Comparison of ENCODE assay signal across 1 cellular context in the genomic region with DNA sequence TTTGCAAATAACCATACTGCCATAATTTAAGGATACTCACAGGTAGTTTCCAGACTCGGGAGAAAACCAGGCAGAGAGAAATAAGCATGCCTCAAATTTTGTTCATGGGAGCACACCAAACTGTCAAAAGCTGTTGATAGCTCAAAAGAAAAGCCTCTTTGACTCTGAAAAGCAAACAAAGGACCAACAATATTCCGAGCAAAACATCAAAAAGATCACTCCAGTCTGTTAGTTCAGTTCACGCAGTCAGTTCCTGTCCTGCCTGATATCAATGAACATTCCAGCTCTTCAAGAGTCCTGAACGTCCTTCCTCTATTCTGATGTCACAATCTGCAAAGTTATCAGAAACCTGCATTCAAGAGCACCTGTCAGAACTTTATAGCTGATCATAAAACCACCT.
TF ChIP-seq lines count a peak whose summit lies in the region.

No MANE protein-coding gene starts in this region.

TF ChIP-seq in HepG2, 621 proteins besides CTCF, POLR2A, EP300 and RAD21 (continued from another document and continues in another):
- TF ChIP-seq, protein P1, sequence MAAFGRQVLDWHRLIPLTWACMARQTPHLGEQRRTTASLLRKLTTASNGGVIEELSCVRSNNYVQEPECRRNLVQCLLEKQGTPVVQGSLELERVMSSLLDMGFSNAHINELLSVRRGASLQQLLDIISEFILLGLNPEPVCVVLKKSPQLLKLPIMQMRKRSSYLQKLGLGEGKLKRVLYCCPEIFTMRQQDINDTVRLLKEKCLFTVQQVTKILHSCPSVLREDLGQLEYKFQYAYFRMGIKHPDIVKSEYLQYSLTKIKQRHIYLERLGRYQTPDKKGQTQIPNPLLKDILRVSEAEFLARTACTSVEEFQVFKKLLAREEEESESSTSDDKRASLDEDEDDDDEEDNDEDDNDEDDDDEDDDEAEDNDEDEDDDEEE (CRISPR knock-in tag; IDR thresholded peaks at IDR 0.05), result no peak
- peak; percentile 41; the same call in 1 of the 2 replicates for TF ChIP-seq ZGPAT (CRISPR knock-in tag; IDR thresholded peaks at IDR 0.05)
- TF ChIP-seq ZNF747 (CRISPR knock-in tag; IDR thresholded peaks at IDR 0.05; ENCODE audit: borderline replicate concordance), result no peak
- TF ChIP-seq ZNF710 (CRISPR knock-in tag; IDR thresholded peaks at IDR 0.05; ENCODE audit: borderline replicate concordance), result no peak
- TF ChIP-seq PBX2 (CRISPR knock-in tag; IDR thresholded peaks at IDR 0.05), result no peak
- no peak for TF ChIP-seq ZNF547 (CRISPR knock-in tag; IDR thresholded peaks at IDR 0.05)
- no peak for TF ChIP-seq SYNCRIP (IDR thresholded peaks at IDR 0.05; ENCODE audit: insufficient read depth, low read depth, low read length)
- no peak for TF ChIP-seq ZNF383 (CRISPR knock-in tag; IDR thresholded peaks at IDR 0.05; ENCODE audit: borderline replicate concordance)
- TF ChIP-seq ZNF430 (CRISPR knock-in tag; IDR thresholded peaks at IDR 0.05), result no peak
- no peak for TF ChIP-seq ZBTB20 (CRISPR knock-in tag; IDR thresholded peaks at IDR 0.05; ENCODE audit: borderline replicate concordance, low read depth)
- no peak for TF ChIP-seq ZNF264 (CRISPR knock-in tag; IDR thresholded peaks at IDR 0.05)
- TF ChIP-seq GATA4 (IDR thresholded peaks at IDR 0.05; ENCODE audit: borderline replicate concordance, low read depth), result peak; percentile 40; the same call in 1 of the 2 replicates
- TF ChIP-seq RBFOX2 (IDR thresholded peaks at IDR 0.05; ENCODE audit: low read depth, low read length), result no peak
- TF ChIP-seq SIN3A (IDR thresholded peaks at IDR 0.05; ENCODE audit: borderline replicate concordance, low read depth, low read length), result no peak
- no peak for TF ChIP-seq RBM22 (optimal IDR thresholded peaks at IDR 0.05; ENCODE audit: low read length)
- TF ChIP-seq, protein P2, sequence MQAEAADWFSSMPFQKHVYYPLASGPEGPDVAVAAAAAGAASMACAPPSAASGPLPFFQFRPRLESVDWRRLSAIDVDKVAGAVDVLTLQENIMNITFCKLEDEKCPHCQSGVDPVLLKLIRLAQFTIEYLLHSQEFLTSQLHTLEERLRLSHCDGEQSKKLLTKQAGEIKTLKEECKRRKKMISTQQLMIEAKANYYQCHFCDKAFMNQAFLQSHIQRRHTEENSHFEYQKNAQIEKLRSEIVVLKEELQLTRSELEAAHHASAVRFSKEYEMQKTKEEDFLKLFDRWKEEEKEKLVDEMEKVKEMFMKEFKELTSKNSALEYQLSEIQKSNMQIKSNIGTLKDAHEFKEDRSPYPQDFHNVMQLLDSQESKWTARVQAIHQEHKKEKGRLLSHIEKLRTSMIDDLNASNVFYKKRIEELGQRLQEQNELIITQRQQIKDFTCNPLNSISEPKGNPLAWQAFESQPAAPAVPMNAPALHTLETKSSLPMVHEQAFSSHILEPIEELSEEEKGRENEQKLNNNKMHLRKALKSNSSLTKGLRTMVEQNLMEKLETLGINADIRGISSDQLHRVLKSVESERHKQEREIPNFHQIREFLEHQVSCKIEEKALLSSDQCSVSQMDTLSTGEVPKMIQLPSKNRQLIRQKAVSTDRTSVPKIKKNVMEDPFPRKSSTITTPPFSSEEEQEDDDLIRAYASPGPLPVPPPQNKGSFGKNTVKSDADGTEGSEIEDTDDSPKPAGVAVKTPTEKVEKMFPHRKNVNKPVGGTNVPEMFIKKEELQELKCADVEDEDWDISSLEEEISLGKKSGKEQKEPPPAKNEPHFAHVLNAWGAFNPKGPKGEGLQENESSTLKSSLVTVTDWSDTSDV (CRISPR knock-in tag; IDR thresholded peaks at IDR 0.05), result no peak
- TF ChIP-seq IRF1 (CRISPR knock-in tag; IDR thresholded peaks at IDR 0.05; ENCODE audit: low read depth), result no peak
- no peak for TF ChIP-seq ZNF556 (CRISPR knock-in tag; IDR thresholded peaks at IDR 0.05; ENCODE audit: borderline replicate concordance)
- no peak for TF ChIP-seq ZFAT (CRISPR knock-in tag; conservative IDR thresholded peaks at IDR 0.05)
- no peak for TF ChIP-seq MAZ (IDR thresholded peaks at IDR 0.05; ENCODE audit: borderline replicate concordance, low read depth, low read length)
- TF ChIP-seq MAZ (CRISPR knock-in tag; IDR thresholded peaks at IDR 0.05; ENCODE audit: low read depth), result no peak
- TF ChIP-seq NCOA2 (CRISPR knock-in tag; IDR thresholded peaks at IDR 0.05), result peak; percentile 51; the same call in 1 of the 2 replicates
- no peak for TF ChIP-seq ZNF460 (CRISPR knock-in tag; IDR thresholded peaks at IDR 0.05; ENCODE audit: borderline replicate concordance)
- TF ChIP-seq U2AF1 (optimal IDR thresholded peaks at IDR 0.05; ENCODE audit: low read depth, low read length), result no peak
- no peak for TF ChIP-seq ZNF160 (CRISPR knock-in tag; IDR thresholded peaks at IDR 0.05)
- TF ChIP-seq GFI1 (CRISPR knock-in tag; IDR thresholded peaks at IDR 0.05; ENCODE audit: borderline replicate concordance), result no peak
- TF ChIP-seq RFXANK (CRISPR knock-in tag; IDR thresholded peaks at IDR 0.05), result no peak
- no peak for TF ChIP-seq TAF1 (CRISPR knock-in tag; IDR thresholded peaks at IDR 0.05)
- TF ChIP-seq NFKBIZ (CRISPR knock-in tag; IDR thresholded peaks at IDR 0.05), result no peak
- TF ChIP-seq BORCS8-MEF2B (CRISPR knock-in tag; IDR thresholded peaks at IDR 0.05), result no peak
- no peak for TF ChIP-seq ZNF576 (CRISPR knock-in tag; IDR thresholded peaks at IDR 0.05)
- TF ChIP-seq ZNF687 (CRISPR knock-in tag; IDR thresholded peaks at IDR 0.05), result no peak
- TF ChIP-seq, protein P3, sequence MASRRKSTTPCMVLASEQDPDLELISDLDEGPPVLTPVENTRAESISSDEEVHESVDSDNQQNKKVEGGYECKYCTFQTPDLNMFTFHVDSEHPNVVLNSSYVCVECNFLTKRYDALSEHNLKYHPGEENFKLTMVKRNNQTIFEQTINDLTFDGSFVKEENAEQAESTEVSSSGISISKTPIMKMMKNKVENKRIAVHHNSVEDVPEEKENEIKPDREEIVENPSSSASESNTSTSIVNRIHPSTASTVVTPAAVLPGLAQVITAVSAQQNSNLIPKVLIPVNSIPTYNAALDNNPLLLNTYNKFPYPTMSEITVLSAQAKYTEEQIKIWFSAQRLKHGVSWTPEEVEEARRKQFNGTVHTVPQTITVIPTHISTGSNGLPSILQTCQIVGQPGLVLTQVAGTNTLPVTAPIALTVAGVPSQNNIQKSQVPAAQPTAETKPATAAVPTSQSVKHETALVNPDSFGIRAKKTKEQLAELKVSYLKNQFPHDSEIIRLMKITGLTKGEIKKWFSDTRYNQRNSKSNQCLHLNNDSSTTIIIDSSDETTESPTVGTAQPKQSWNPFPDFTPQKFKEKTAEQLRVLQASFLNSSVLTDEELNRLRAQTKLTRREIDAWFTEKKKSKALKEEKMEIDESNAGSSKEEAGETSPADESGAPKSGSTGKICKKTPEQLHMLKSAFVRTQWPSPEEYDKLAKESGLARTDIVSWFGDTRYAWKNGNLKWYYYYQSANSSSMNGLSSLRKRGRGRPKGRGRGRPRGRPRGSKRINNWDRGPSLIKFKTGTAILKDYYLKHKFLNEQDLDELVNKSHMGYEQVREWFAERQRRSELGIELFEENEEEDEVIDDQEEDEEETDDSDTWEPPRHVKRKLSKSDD (CRISPR knock-in tag; IDR thresholded peaks at IDR 0.05; ENCODE audit: low read depth), result no peak
- TF ChIP-seq SOX13 (IDR thresholded peaks at IDR 0.05), result no peak
- peak in 1 of 2 experiments; percentile 72; a peak in 2 of 4 replicates for TF ChIP-seq SOX13 (CRISPR knock-in tag; conservative IDR thresholded peaks at IDR 0.05 in 1 of 2, IDR thresholded peaks at IDR 0.05 in 1 of 2)
- TF ChIP-seq, protein P4, sequence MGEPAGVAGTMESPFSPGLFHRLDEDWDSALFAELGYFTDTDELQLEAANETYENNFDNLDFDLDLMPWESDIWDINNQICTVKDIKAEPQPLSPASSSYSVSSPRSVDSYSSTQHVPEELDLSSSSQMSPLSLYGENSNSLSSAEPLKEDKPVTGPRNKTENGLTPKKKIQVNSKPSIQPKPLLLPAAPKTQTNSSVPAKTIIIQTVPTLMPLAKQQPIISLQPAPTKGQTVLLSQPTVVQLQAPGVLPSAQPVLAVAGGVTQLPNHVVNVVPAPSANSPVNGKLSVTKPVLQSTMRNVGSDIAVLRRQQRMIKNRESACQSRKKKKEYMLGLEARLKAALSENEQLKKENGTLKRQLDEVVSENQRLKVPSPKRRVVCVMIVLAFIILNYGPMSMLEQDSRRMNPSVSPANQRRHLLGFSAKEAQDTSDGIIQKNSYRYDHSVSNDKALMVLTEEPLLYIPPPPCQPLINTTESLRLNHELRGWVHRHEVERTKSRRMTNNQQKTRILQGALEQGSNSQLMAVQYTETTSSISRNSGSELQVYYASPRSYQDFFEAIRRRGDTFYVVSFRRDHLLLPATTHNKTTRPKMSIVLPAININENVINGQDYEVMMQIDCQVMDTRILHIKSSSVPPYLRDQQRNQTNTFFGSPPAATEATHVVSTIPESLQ (CRISPR knock-in tag; conservative IDR thresholded peaks at IDR 0.05), result no peak
- no peak for TF ChIP-seq ZNF30 (CRISPR knock-in tag; IDR thresholded peaks at IDR 0.05)
- no peak for TF ChIP-seq TEAD2 (CRISPR knock-in tag; IDR thresholded peaks at IDR 0.05)
- TF ChIP-seq ZNF724P (CRISPR knock-in tag; IDR thresholded peaks at IDR 0.05; ENCODE audit: borderline replicate concordance), result no peak
- no peak for TF ChIP-seq ARNTL (CRISPR knock-in tag; IDR thresholded peaks at IDR 0.05)
- peak; percentile 19; the same call in 1 of the 2 replicates for TF ChIP-seq IRF2 (CRISPR knock-in tag; IDR thresholded peaks at IDR 0.05)
- TF ChIP-seq NFE2L2 (IDR thresholded peaks at IDR 0.05; ENCODE audit: low read length), result no peak
- no peak for TF ChIP-seq ZBTB21 (CRISPR knock-in tag; IDR thresholded peaks at IDR 0.05)
- TF ChIP-seq NR2F6 (IDR thresholded peaks at IDR 0.05), result no peak
- peak; percentile 62; the same call in 1 of the 2 replicates for TF ChIP-seq NR2F6 (CRISPR knock-in tag; IDR thresholded peaks at IDR 0.05)
- TF ChIP-seq HNRNPUL1 (IDR thresholded peaks at IDR 0.05; ENCODE audit: low read depth, low read length), result no peak
- no peak for TF ChIP-seq ZIK1 (CRISPR knock-in tag; IDR thresholded peaks at IDR 0.05; ENCODE audit: borderline replicate concordance, low read depth)
